ENCODE assay signal across 9 cellular contexts in genomic region chr19:55206664-55207500, GRCh38. TPM values are rescaled to one million over a fixed set of nuclear protein-coding genes. Genes with fewer than 3 reads are reported as not detected.
DNase-seq lines count a peak whose midpoint lies in the region; ATAC-seq lines count a peak whose summit lies in the region.
"Had no signal": no experiment of that assay in that cellular context is flagged by ENCODE, and none has a peak within 500 bp of the region (broad histone marks: within the 10 kb centered on the region; RNA-seq: fewer than 3 reads in every experiment).

No MANE protein-coding gene starts in this region.

- H3K9me3 ChIP-seq in muscle layer of duodenum (ENCODE audit: control insufficient read depth in 1 of 2, low read length in 2 of 2): no peaks in the 10 kb centered on the region

- no peak overlapping the region for H3K4me3 Mint-ChIP-seq in activated CD4-positive, alpha-beta memory T cell treated with anti-CD3 and anti-CD28 coated beads, Interleukin-2, amount 10 ng/mL, durations not matched to agents 7 days and 5 days

- POLR2A ChIA-PET in activated CD4-positive, alpha-beta memory T cell treated with anti-CD3 and anti-CD28 coated beads, Interleukin-2, amount 10 ng/mL, durations not matched to agents 7 days and 5 days (lab: Charles Lee): no interaction called here

- H3K27ac ChIP-seq in muscle layer of duodenum (ENCODE audit: low read length): peak overlapping the region; percentile 60

- peaks cover 4% of the 10 kb centered on the region for H3K4me1 Mint-ChIP-seq in activated CD4-positive, alpha-beta memory T cell treated with anti-CD3 and anti-CD28 coated beads, Interleukin-2, amount 10 ng/mL, durations not matched to agents 7 days and 5 days

- peak overlapping the region; percentile 10 to 42 for H3K4me3 ChIP-seq in muscle layer of duodenum (ENCODE audit: low read depth in 1 of 2, low read length in 2 of 2)

- no peak overlapping the region for H3K27ac Mint-ChIP-seq in activated CD4-positive, alpha-beta memory T cell treated with anti-CD3 and anti-CD28 coated beads, Interleukin-2, amount 10 ng/mL, durations not matched to agents 7 days and 5 days

- ATAC-seq in esophagus mucosa: peak; percentile 91
- no peak for ATAC-seq in GM21367 (IDR thresholded peaks at IDR 0.05; ENCODE audit: unreplicated experiment)
- no peak for ATAC-seq in HG03520 (IDR thresholded peaks at IDR 0.05; ENCODE audit: unreplicated experiment)

- no peaks in the 10 kb centered on the region for H3K27me3 ChIP-seq in muscle layer of duodenum (ENCODE audit: low read depth, low read length)

- no peaks in the 10 kb centered on the region for H3K36me3 Mint-ChIP-seq in activated CD4-positive, alpha-beta memory T cell treated with anti-CD3 and anti-CD28 coated beads, Interleukin-2, amount 10 ng/mL, durations not matched to agents 7 days and 5 days (ENCODE audit: low read depth)

- peak; percentile 94 for DNase-seq in GM03348 (ENCODE audit: low spot score)
- peak; percentile 76 for DNase-seq in NCI-H2029 (lab: John Stamatoyannopoulos, UW)
- DNase-seq in activated CD4-positive, alpha-beta memory T cell treated with anti-CD3 and anti-CD28 coated beads, Interleukin-2, amount 10 ng/mL, durations not matched to agents 7 days and 5 days: peak; percentile 63
- peak; percentile 88 for DNase-seq in stromal cell of bone marrow (ENCODE audit: low read depth)

- peaks cover 17% of the 10 kb centered on the region for H3K27me3 Mint-ChIP-seq in activated CD4-positive, alpha-beta memory T cell treated with anti-CD3 and anti-CD28 coated beads, Interleukin-2, amount 10 ng/mL, durations not matched to agents 7 days and 5 days

- CTCF ChIA-PET in activated CD4-positive, alpha-beta memory T cell treated with anti-CD3 and anti-CD28 coated beads, Interleukin-2, amount 10 ng/mL, durations not matched to agents 7 days and 5 days (lab: Charles Lee): interaction anchor here (0.9 kb wide), 1 partner anchor 95 kb away, joined by 3 read pairs; no protein-coding TSS in a partner anchor

- H3K9me3 Mint-ChIP-seq in activated CD4-positive, alpha-beta memory T cell treated with anti-CD3 and anti-CD28 coated beads, Interleukin-2, amount 10 ng/mL, durations not matched to agents 7 days and 5 days: no peaks in the 10 kb centered on the region

- H3K36me3 ChIP-seq in muscle layer of duodenum (ENCODE audit: control insufficient read depth in 1 of 2, insufficient read depth in 2 of 2, low read length in 2 of 2): no peaks in the 10 kb centered on the region

- H3K4me1 ChIP-seq in muscle layer of duodenum (ENCODE audit: control insufficient read depth in 1 of 2, insufficient read depth in 2 of 2, low read length in 2 of 2): peaks cover 4 to 15% of the 10 kb centered on the region in 2 donors

RNA-seq across cellular contexts. Expression of gene PTPRH, which starts 2.4 kb away (rescaled TPM):
- total RNA-seq in activated CD4-positive, alpha-beta memory T cell treated with anti-CD3 and anti-CD28 coated beads, Interleukin-2, amount 10 ng/mL, durations not matched to agents 7 days and 5 days: not detected
- total RNA-seq in esophagus mucosa: 3.6 TPM

RNA-seq across cellular contexts. Expression of gene TMEM86B, which starts 21.7 kb away (rescaled TPM):
- 10 to 100 TPM; 10.3 to 12.4 TPM for total RNA-seq in activated CD4-positive, alpha-beta memory T cell treated with anti-CD3 and anti-CD28 coated beads, Interleukin-2, amount 10 ng/mL, durations not matched to agents 7 days and 5 days
- 1.8 TPM for total RNA-seq in esophagus mucosa

RNA-seq across cellular contexts. Expression of gene SYT5, which starts 26.8 kb away (rescaled TPM):
- total RNA-seq in activated CD4-positive, alpha-beta memory T cell treated with anti-CD3 and anti-CD28 coated beads, Interleukin-2, amount 10 ng/mL, durations not matched to agents 7 days and 5 days: not detected
- not detected for total RNA-seq in esophagus mucosa

RNA-seq across cellular contexts. Expression of gene DNAAF3, which starts 40.5 kb away (rescaled TPM):
- not detected for total RNA-seq in activated CD4-positive, alpha-beta memory T cell treated with anti-CD3 and anti-CD28 coated beads, Interleukin-2, amount 10 ng/mL, durations not matched to agents 7 days and 5 days
- total RNA-seq in esophagus mucosa: 1.9 TPM

RNA-seq across cellular contexts. Expression of gene TNNI3, which starts 49.4 kb away (rescaled TPM):
- total RNA-seq in activated CD4-positive, alpha-beta memory T cell treated with anti-CD3 and anti-CD28 coated beads, Interleukin-2, amount 10 ng/mL, durations not matched to agents 7 days and 5 days: not detected
- not detected for total RNA-seq in esophagus mucosa
- total RNA-seq: urinary bladder had no signal
